Comparison of ENCODE assay signal across 1 cellular context in genomic region chr1:157735991-157736390, GRCh38.
TF ChIP-seq lines count a peak whose summit lies in the region.

No MANE protein-coding gene starts in this region.

TF ChIP-seq in GM12878, 131 proteins besides CTCF, POLR2A, EP300 and RAD21:
- TF ChIP-seq BHLHE40 (IDR thresholded peaks at IDR 0.05; ENCODE audit: borderline replicate concordance in 1 of 2, low read depth in 2 of 2, low read length in 1 of 2) (peak in 1 of 2 experiments; percentile 65; a peak in 2 of 4 replicates), MEF2B (IDR thresholded peaks at IDR 0.05; ENCODE audit: partially characterized antibody, poor library complexity, severe bottlenecking) (peak; percentile 64), ATF7 (IDR thresholded peaks at IDR 0.05; ENCODE audit: low read depth) (peak; percentile 38; the same call in 1 of the 2 replicates)
